In genomic region chr2:239583171-239583878, GRCh38 we compare ENCODE assay signal across 24 cellular contexts.
DNase-seq lines count a peak whose midpoint lies in the region; ATAC-seq and TF ChIP-seq lines count a peak whose summit lies in the region.
"Had no signal": no experiment of that assay in that cellular context is flagged by ENCODE, and none has a peak within 500 bp of the region (broad histone marks: within the 10 kb centered on the region; RNA-seq: fewer than 3 reads in every experiment).

No MANE protein-coding gene starts in this region.

- H3K27ac Mint-ChIP-seq in activated naive CD4-positive, alpha-beta T cell treated with anti-CD3 and anti-CD28 coated beads, Interleukin-2, amount 50 U/mL, for 72 hours, result peak overlapping the region; percentile 15 to 17
- H3K27ac Mint-ChIP-seq in chondrocyte (ENCODE audit: unreplicated experiment), result no peak overlapping the region
- peak overlapping the region; percentile 78 for H3K27ac Mint-ChIP-seq in neural progenitor cell
- H3K27ac Mint-ChIP-seq: H9, HFFc6 had no signal

- H3K27me3 Mint-ChIP-seq in chondrocyte (ENCODE audit: low read depth), result peaks cover 11% of the 10 kb centered on the region
- H3K27me3 Mint-ChIP-seq in neural progenitor cell (ENCODE audit: insufficient read depth, low read depth), result peaks cover 2% of the 10 kb centered on the region

- H3F3A ChIP-seq in neural progenitor cell (ENCODE audit: low read depth), result no peaks in the 10 kb centered on the region

- H3K4me1 ChIP-seq in neural progenitor cell (peaks cover 6% of the 10 kb centered on the region), upper lobe of right lung (no peaks in the 10 kb centered on the region)
- H3K4me1 ChIP-seq: SJCRH30 had no signal

- no peaks in the 10 kb centered on the region for H3K79me2 ChIP-seq in neural progenitor cell (ENCODE audit: low read depth)

- no peaks in the 10 kb centered on the region for H4K20me1 ChIP-seq in neural progenitor cell (ENCODE audit: low read depth)

- no peak overlapping the region for H3K4me3 ChIP-seq in neural progenitor cell
- no peak overlapping the region for H3K4me3 ChIP-seq in upper lobe of right lung
- H3K4me3 ChIP-seq: GM23248, SJCRH30 had no signal

- no peak for ATAC-seq in activated naive CD4-positive, alpha-beta T cell treated with anti-CD3 and anti-CD28 coated beads, Interleukin-2, amount 50 U/mL, for 72 hours
- ATAC-seq in upper lobe of right lung, result no peak

- no peak overlapping the region for H3K4me3 Mint-ChIP-seq in chondrocyte (ENCODE audit: unreplicated experiment)
- H3K4me3 Mint-ChIP-seq in neural progenitor cell, result no peak overlapping the region
- H3K4me3 Mint-ChIP-seq: CD8-positive, alpha-beta memory T cell; H9; HFFc6; IgD-negative memory B cell had no signal

- TF ChIP-seq CTCF in chondrocyte (IDR thresholded peaks at IDR 0.05) (no peak), neural progenitor cell (IDR thresholded peaks at IDR 0.05) (no peak), upper lobe of right lung (IDR thresholded peaks at IDR 0.05) (no peak)

- intact Hi-C loops in upper lobe of right lung (cut with DNase I), result no loop called here

- H3K4me2 ChIP-seq in neural progenitor cell, result no peak overlapping the region

- no peak for DNase-seq in activated naive CD4-positive, alpha-beta T cell treated with anti-CD3 and anti-CD28 coated beads, Interleukin-2, amount 50 U/mL, for 72 hours (ENCODE audit: low spot score in 2 of 2)
- no peak for DNase-seq in activated naive CD4-positive, alpha-beta T cell treated with Interleukin-2 at 50 U/mL for 16 hours
- DNase-seq in chondrocyte (ENCODE audit: low spot score) (peak; percentile 68), neural progenitor cell (ENCODE audit: low spot score) (no peak), upper lobe of right lung (peak; percentile 43), NCI-H69 (lab: John Stamatoyannopoulos, UW) (no peak)
- DNase-seq in NK-92 treated with Interleukin-12 subunit alpha and Interleukin-12 subunit beta, amount 100 ng/mL, for 24 hours (lab: John Stamatoyannopoulos, UW), result no peak
- DNase-seq: AML-193, C1 segment of cervical spinal cord, Calu3, DMS153, GM23248, H9, HFFc6, NCI-H1105, NCI-H146, NCI-H2029 treated with DMSO at 0.1 percent for 48 hours, NCI-H345, NCI-H524 treated with DMSO at 0.1 percent for 48 hours, OCI-M1, RPMI8226, SJCRH30 had no signal

- no peak overlapping the region for H3K27ac ChIP-seq in neural progenitor cell
- H3K27ac ChIP-seq in upper lobe of right lung, result no peak overlapping the region
- H3K27ac ChIP-seq: GM23248, SJCRH30 had no signal

- H3K27me3 ChIP-seq in neural progenitor cell, result no peaks in the 10 kb centered on the region
- H3K27me3 ChIP-seq in upper lobe of right lung, result no peaks in the 10 kb centered on the region

- no peak overlapping the region for H2AFZ ChIP-seq in neural progenitor cell (replicated peaks)
- H2AFZ ChIP-seq: GM23248 had no signal

- H3K9me3 ChIP-seq in neural progenitor cell (ENCODE audit: low read depth) (no peaks in the 10 kb centered on the region), upper lobe of right lung (no peaks in the 10 kb centered on the region)
- H3K9me3 ChIP-seq: SJCRH30 had no signal

- H3K4me1 Mint-ChIP-seq in chondrocyte (ENCODE audit: low read depth) (no peaks in the 10 kb centered on the region), neural progenitor cell (peaks cover 21% of the 10 kb centered on the region)
- H3K4me1 Mint-ChIP-seq: CD8-positive, alpha-beta memory T cell; IgD-negative memory B cell had no signal

- no peaks in the 10 kb centered on the region for H3K9me3 Mint-ChIP-seq in activated naive CD4-positive, alpha-beta T cell treated with anti-CD3 and anti-CD28 coated beads, Interleukin-2, amount 50 U/mL, for 72 hours
- peaks cover 3% of the 10 kb centered on the region for H3K9me3 Mint-ChIP-seq in chondrocyte (ENCODE audit: low read depth)
- H3K9me3 Mint-ChIP-seq in neural progenitor cell, result peaks cover 2% of the 10 kb centered on the region
- H3K9me3 Mint-ChIP-seq: CD8-positive, alpha-beta memory T cell; H9; IgD-negative memory B cell had no signal

- H3K36me3 ChIP-seq in neural progenitor cell (no peaks in the 10 kb centered on the region), upper lobe of right lung (no peaks in the 10 kb centered on the region)
- H3K36me3 ChIP-seq: SJCRH30 had no signal

- no peak overlapping the region for H3K9ac ChIP-seq in neural progenitor cell
- H3K9ac ChIP-seq: GM23248 had no signal

- no peaks in the 10 kb centered on the region for H3K36me3 Mint-ChIP-seq in activated naive CD4-positive, alpha-beta T cell treated with anti-CD3 and anti-CD28 coated beads, Interleukin-2, amount 50 U/mL, for 72 hours
- no peaks in the 10 kb centered on the region for H3K36me3 Mint-ChIP-seq in chondrocyte (ENCODE audit: low read depth)
- no peaks in the 10 kb centered on the region for H3K36me3 Mint-ChIP-seq in neural progenitor cell
- H3K36me3 Mint-ChIP-seq: CD8-positive, alpha-beta memory T cell had no signal

Comparison
In these comparisons a context has a peak if more than half of its experiments do, and no peak if none do; other contexts are left out.
1. DNase-seq: peak in chondrocyte (single experiment) and upper lobe of right lung (single experiment); none in activated naive CD4-positive, alpha-beta T cell treated with anti-CD3 and anti-CD28 coated beads, Interleukin-2, amount 50 U/mL, for 72 hours (0 of 2), activated naive CD4-positive, alpha-beta T cell treated with Interleukin-2 at 50 U/mL for 16 hours (single experiment), neural progenitor cell (single experiment), NCI-H69 (single experiment) and NK-92 treated with Interleukin-12 subunit alpha and Interleukin-12 subunit beta, amount 100 ng/mL, for 24 hours (single experiment).